In the genomic region with DNA sequence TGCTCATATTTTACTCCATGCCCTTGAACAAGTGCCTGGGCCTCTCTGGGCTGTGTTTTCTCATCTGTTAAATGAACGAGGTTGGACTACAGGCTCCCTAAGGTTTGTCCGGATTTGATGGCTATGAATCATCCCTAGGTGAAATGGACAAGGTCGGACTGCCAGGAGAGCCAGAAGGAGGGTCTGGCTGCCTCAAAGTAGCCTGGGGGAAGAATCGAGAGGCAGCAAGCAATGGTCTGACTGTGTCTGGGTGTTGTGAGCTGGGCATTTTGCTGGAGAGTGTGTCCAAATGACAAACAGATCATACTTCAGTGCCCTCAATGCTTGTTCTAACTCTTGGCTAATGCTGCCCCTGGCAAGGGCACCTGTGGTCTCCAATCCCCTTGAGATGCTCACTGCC, we compare ENCODE assay signal across 26 cellular contexts.
"Had no signal": no experiment of that assay in that cellular context is flagged by ENCODE, and none has a peak within 500 bp of the region (broad histone marks: within the 10 kb centered on the region; RNA-seq: fewer than 3 reads in every experiment).

No MANE protein-coding gene starts in this region.

- H3K27me3 ChIP-seq: neural progenitor cell, right lobe of liver, testis, tibial nerve had no signal

- H3K4me3 ChIP-seq: dorsolateral prefrontal cortex, heart left ventricle, left ventricle myocardium inferior, lower lobe of right lung, neural progenitor cell, prostate gland, right lobe of liver, spleen, testis, tibial nerve had no signal

- H3K27ac ChIP-seq: heart left ventricle, left ventricle myocardium inferior, lower lobe of right lung, neural progenitor cell, parathyroid adenoma, prostate gland, right lobe of liver, spleen, testis, tibial nerve had no signal

- H3K36me3 ChIP-seq: heart left ventricle, left ventricle myocardium inferior, lower lobe of right lung, neural progenitor cell, prostate gland, right lobe of liver, spleen, tibial nerve had no signal

- H3K36me3 Mint-ChIP-seq: memory B cell; mesothelial cell of epicardium; natural killer cell treated with Interleukin-12 subunit alpha and Interleukin-12 subunit beta and Interleukin-15 and Interleukin-18, amount 100 ng/mL, for 72 hours; neural progenitor cell; stimulated activated memory B cell treated with anti-CD40 and anti-IgM and Interleukin-4, amounts not matched to agents 10 μg/mL and 1 μg/mL and 100 μg/mL, for 72 hours had no signal

- H3K27ac Mint-ChIP-seq: memory B cell; mesothelial cell of epicardium; natural killer cell treated with Interleukin-12 subunit alpha and Interleukin-12 subunit beta and Interleukin-15 and Interleukin-18, amount 100 ng/mL, for 72 hours; neural progenitor cell; stimulated activated memory B cell treated with anti-CD40 and anti-IgM and Interleukin-4, amounts not matched to agents 10 μg/mL and 1 μg/mL and 100 μg/mL, for 72 hours; stimulated activated naive CD8-positive, alpha-beta T cell treated with anti-CD3 and anti-CD28 coated beads, Interleukin-15, Interleukin-2, amounts not matched to agents 100 ng/mL and 50 ng/mL, for 24 hours had no signal

- H3K4me1 ChIP-seq: left ventricle myocardium inferior, lower lobe of right lung, neural progenitor cell, parathyroid adenoma, prostate gland, right lobe of liver, spleen, testis, tibial nerve had no signal

- ATAC-seq: heart left ventricle; lower lobe of right lung; natural killer cell treated with Interleukin-12 subunit alpha and Interleukin-12 subunit beta and Interleukin-15 and Interleukin-18, amount 100 ng/mL, for 72 hours; right lobe of liver; stimulated activated memory B cell treated with anti-CD40 and anti-IgM and Interleukin-4, amounts not matched to agents 10 μg/mL and 1 μg/mL and 100 μg/mL, for 72 hours had no signal

- DNase-seq: cortex of kidney; dorsolateral prefrontal cortex; effector CD8-positive, alpha-beta T cell; foreskin melanocyte; heart left ventricle; hippocampal formation; left ventricle myocardium inferior; lower lobe of right lung; occipital lobe; retina; spleen; stimulated activated CD4-positive, alpha-beta T cell treated with anti-CD3 and anti-CD28 coated beads, Interleukin-15, amount 100 ng/mL, for 24 hours; stimulated activated CD4-positive, alpha-beta T cell treated with anti-CD3 and anti-CD28 coated beads, Interleukin-1b, Interleukin-23, amount 100 ng/mL, for 48 hours; stimulated activated CD4-positive, alpha-beta T cell treated with anti-CD3 and anti-CD28 coated beads, Interleukin-4, amount 100 ng/mL, for 24 hours; testis had no signal

- H3K9me3 Mint-ChIP-seq: natural killer cell treated with Interleukin-12 subunit alpha and Interleukin-12 subunit beta and Interleukin-15 and Interleukin-18, amount 100 ng/mL, for 72 hours had no signal

- H3K4me1 Mint-ChIP-seq: memory B cell; stimulated activated memory B cell treated with anti-CD40 and anti-IgM and Interleukin-4, amounts not matched to agents 10 μg/mL and 1 μg/mL and 100 μg/mL, for 72 hours had no signal

- H3K4me3 Mint-ChIP-seq: memory B cell; mesothelial cell of epicardium; natural killer cell treated with Interleukin-12 subunit alpha and Interleukin-12 subunit beta and Interleukin-15 and Interleukin-18, amount 100 ng/mL, for 72 hours; neural progenitor cell; stimulated activated memory B cell treated with anti-CD40 and anti-IgM and Interleukin-4, amounts not matched to agents 10 μg/mL and 1 μg/mL and 100 μg/mL, for 72 hours; stimulated activated naive CD8-positive, alpha-beta T cell treated with anti-CD3 and anti-CD28 coated beads, Interleukin-15, Interleukin-2, amounts not matched to agents 100 ng/mL and 50 ng/mL, for 24 hours had no signal

- FAIRE-seq: islet of Langerhans had no signal

- H3K9me3 ChIP-seq: heart left ventricle, left ventricle myocardium inferior, lower lobe of right lung, prostate gland, right lobe of liver, testis had no signal
